ENCODE assay signal across 21 cellular contexts in the genomic region with DNA sequence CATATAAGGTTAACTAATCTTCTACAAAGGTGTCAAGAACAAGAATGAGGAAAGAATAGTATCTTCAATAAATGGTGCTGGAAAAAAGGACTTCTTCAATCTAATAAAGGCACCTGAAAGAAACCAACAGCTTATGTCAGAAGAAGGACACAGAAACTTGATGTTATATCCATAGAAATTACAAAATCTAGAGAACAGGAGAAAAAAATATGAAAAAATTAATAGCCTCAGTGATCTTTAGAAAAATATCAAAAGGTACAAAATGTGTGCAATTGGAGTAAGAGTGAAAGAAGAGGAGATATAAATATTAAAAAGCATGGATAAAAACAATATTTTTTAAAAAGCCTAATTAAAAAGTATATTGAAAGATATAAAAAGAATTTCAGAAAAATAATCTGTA. TPM values are rescaled to one million over a fixed set of nuclear protein-coding genes. Genes with fewer than 3 reads are reported as not detected.
"Had no signal": no experiment of that assay in that cellular context is flagged by ENCODE, and none has a peak within 500 bp of the region (broad histone marks: within the 10 kb centered on the region; RNA-seq: fewer than 3 reads in every experiment).

No MANE protein-coding gene starts in this region.

- ATAC-seq: heart left ventricle, psoas muscle had no signal

- H3K4me3 Mint-ChIP-seq: nephron progenitor cell had no signal

- DNase-seq: cerebellar nuclear complex; colonic mucosa; dermis blood vessel endothelial cell; foreskin melanocyte; heart left ventricle; hippocampal formation; islet precursor cell; mammary epithelial cell; nephron progenitor cell; psoas muscle; retina; right lobe of liver; stimulated activated naive CD4-positive, alpha-beta T cell; stomach; substantia nigra; transverse colon had no signal

- H3K9me3 ChIP-seq: colonic mucosa, psoas muscle, right lobe of liver, thoracic aorta, transverse colon had no signal

- H3K27ac ChIP-seq: colonic mucosa, heart left ventricle, parathyroid adenoma, psoas muscle, right lobe of liver, stomach, thoracic aorta, transverse colon had no signal

- H3K4me3 ChIP-seq: colonic mucosa, stomach, thoracic aorta, transverse colon had no signal

- H3K27ac Mint-ChIP-seq: nephron progenitor cell had no signal

- H3K4me1 ChIP-seq: heart left ventricle, parathyroid adenoma, psoas muscle, right lobe of liver had no signal

- H3K27me3 ChIP-seq: colonic mucosa, right lobe of liver, stomach, transverse colon had no signal

- H3K36me3 ChIP-seq: colonic mucosa, heart left ventricle, right lobe of liver, stomach, thoracic aorta, transverse colon had no signal

RNA-seq across cellular contexts. Expression of gene PRSS3, which starts 18.8 kb away (rescaled TPM):
- total RNA-seq: myocyte, omental fat pad, urinary bladder had no signal
